20 cellular contexts compared by ENCODE assay signal in genomic region chr12:4323400-4323799, GRCh38. TPM values are rescaled to one million over a fixed set of nuclear protein-coding genes. Genes with fewer than 3 reads are reported as not detected.
DNase-seq lines count a peak whose midpoint lies in the region; ATAC-seq and TF ChIP-seq lines count a peak whose summit lies in the region.
"Had no signal": no experiment of that assay in that cellular context is flagged by ENCODE, and none has a peak within 500 bp of the region (broad histone marks: within the 10 kb centered on the region; RNA-seq: fewer than 3 reads in every experiment).

No MANE protein-coding gene starts in this region.

- no peaks in the 10 kb centered on the region for H3K9me3 ChIP-seq in T-helper 17 cell (ENCODE audit: control insufficient read depth, low read length, poor library complexity, severe bottlenecking)

- H3K4me1 Mint-ChIP-seq in T-helper 17 cell (peaks cover 31% of the 10 kb centered on the region), mesothelial cell of epicardium (peaks cover 34% of the 10 kb centered on the region)

- H3K27me3 Mint-ChIP-seq in T-helper 17 cell (no peaks in the 10 kb centered on the region), mesothelial cell of epicardium (ENCODE audit: low read depth) (no peaks in the 10 kb centered on the region)

- TF ChIP-seq CTCF in GM20000 (IDR thresholded peaks at IDR 0.05; ENCODE audit: extremely low read depth, missing control alignments) (no peak), mesothelial cell of epicardium (IDR thresholded peaks at IDR 0.05; ENCODE audit: unreplicated experiment) (no peak)

- ATAC-seq in T-helper 17 cell (no peak), GM19023 (IDR thresholded peaks at IDR 0.05; ENCODE audit: unreplicated experiment) (no peak), HG02588 (IDR thresholded peaks at IDR 0.05; ENCODE audit: unreplicated experiment) (no peak)
- ATAC-seq: left colon, WTC11 had no signal

- H3K4me3 Mint-ChIP-seq in T-helper 17 cell = no peak overlapping the region
- no peak overlapping the region for H3K4me3 Mint-ChIP-seq in mesothelial cell of epicardium

- no peaks in the 10 kb centered on the region for H3K9me3 Mint-ChIP-seq in mesothelial cell of epicardium
- H3K9me3 Mint-ChIP-seq: WTC11 had no signal

- H3K36me3 Mint-ChIP-seq in T-helper 17 cell (ENCODE audit: low read depth) = no peaks in the 10 kb centered on the region
- H3K36me3 Mint-ChIP-seq in mesothelial cell of epicardium = peaks cover 5% of the 10 kb centered on the region

- H3K27ac Mint-ChIP-seq in T-helper 17 cell (peak overlapping the region; percentile 96), mesothelial cell of epicardium (peak overlapping the region; percentile 16)
- H3K27ac Mint-ChIP-seq: WTC11 had no signal

- DNase-seq in NOMO-1 treated with DMSO at 0.1 percent for 48 hours (lab: John Stamatoyannopoulos, UW; ENCODE audit: unreplicated experiment) = peak; percentile 9
- DNase-seq in NOMO-1 treated with dmso at 0.1 percent for 144 hours (lab: John Stamatoyannopoulos, UW; ENCODE audit: unreplicated experiment) = no peak
- DNase-seq in GM20000 (ENCODE audit: low spot score) = peak; percentile 34
- DNase-seq in T-helper 17 cell = no peak
- DNase-seq in mesothelial cell of epicardium (ENCODE audit: low spot score in 2 of 2, unreplicated experiment in 2 of 2) = no peak
- no peak for DNase-seq in NCI-H2171 (lab: John Stamatoyannopoulos, UW)
- DNase-seq: anterior cingulate cortex; COR-L47; GDM1; left colon; NCI-H226; stimulated activated CD4-positive, alpha-beta T cell treated with anti-CD3 and anti-CD28 coated beads, Interleukin-1b, Interleukin-23, amount 100 ng/mL, for 48 hours; SW 1271 had no signal

RNA-seq across cellular contexts. Expression of gene TIGAR, which starts 2.4 kb away (rescaled TPM):
- 10 to 100 TPM in 1 of 2 donors, 1 to 10 TPM in 1; 7.8 to 10.7 TPM for total RNA-seq in T-helper 17 cell
- total RNA-seq in mesothelial cell of epicardium = 16.7 to 22.1 TPM (median 21.0 TPM) in 3 replicates

RNA-seq across cellular contexts. Expression of gene CCND2, which starts 49.8 kb away (rescaled TPM):
- total RNA-seq in T-helper 17 cell (100 to 1,000 TPM; 197 to 225 TPM), mesothelial cell of epicardium (393 to 412 TPM (median 404 TPM) in 3 replicates)

RNA-seq across cellular contexts. Expression of gene FGF23, which starts 56.1 kb away (rescaled TPM):
- not detected for total RNA-seq in T-helper 17 cell
- total RNA-seq in mesothelial cell of epicardium = not detected in 3 replicates
- total RNA-seq: dermis microvascular lymphatic vessel endothelial cell, left colon, myocyte, renal cortical epithelial cell, urinary bladder had no signal

Comparison
In these comparisons a context has a peak if more than half of its experiments do, and no peak if none do; other contexts are left out.
1. DNase-seq: peak in NOMO-1 treated with DMSO at 0.1 percent for 48 hours (single experiment) and GM20000 (single experiment); none in NOMO-1 treated with dmso at 0.1 percent for 144 hours (single experiment), T-helper 17 cell (0 of 3), mesothelial cell of epicardium (0 of 2) and NCI-H2171 (single experiment).